In genomic region chr16:49581630-49582298, GRCh38 we compare ENCODE assay signal across 16 cellular contexts.
"Had no signal": no experiment of that assay in that cellular context is flagged by ENCODE, and none has a peak within 500 bp of the region (broad histone marks: within the 10 kb centered on the region; RNA-seq: fewer than 3 reads in every experiment).

No MANE protein-coding gene starts in this region.

- H3K9me3 ChIP-seq: gastroesophageal sphincter, SJSA1 had no signal

- H3K4me3 ChIP-seq: gastroesophageal sphincter, SJSA1 had no signal

- ATAC-seq: gastroesophageal sphincter; natural killer cell; stimulated activated effector memory CD8-positive, alpha-beta T cell treated with anti-CD3 and anti-CD28 coated beads, Interleukin-12 subunit alpha, Interleukin-12 subunit beta, amount 100 ng/mL, for 72 hours had no signal

- H3K27me3 ChIP-seq: gastroesophageal sphincter had no signal

- FAIRE-seq: astrocyte, small intestine had no signal

- H3K27ac ChIP-seq: epithelial cell of prostate, SJSA1, VCaP had no signal

- H3K36me3 ChIP-seq: gastroesophageal sphincter, SJSA1 had no signal

- DNase-seq: activated CD4-positive, alpha-beta T cell treated with anti-CD3 and anti-CD28 coated beads for 4 hours; activated naive CD4-positive, alpha-beta T cell treated with Interleukin-2 at 50 U/mL for 16 hours; central memory CD4-positive, alpha-beta T cell; cortex of kidney; effector CD8-positive, alpha-beta T cell; mammary epithelial cell; natural killer cell; small intestine; T-helper 1 cell; trophoblast cell had no signal
